17 cellular contexts compared by ENCODE assay signal in genomic region chr16:85152414-85153030, GRCh38. TPM values are rescaled to one million over a fixed set of nuclear protein-coding genes. Genes with fewer than 3 reads are reported as not detected.
DNase-seq lines count a peak whose midpoint lies in the region; ATAC-seq, FAIRE-seq and TF ChIP-seq lines count a peak whose summit lies in the region.
"Had no signal": no experiment of that assay in that cellular context is flagged by ENCODE, and none has a peak within 500 bp of the region (broad histone marks: within the 10 kb centered on the region; RNA-seq: fewer than 3 reads in every experiment).

No MANE protein-coding gene starts in this region.

- H3K9me3 Mint-ChIP-seq in endothelial cell (ENCODE audit: unreplicated experiment), result no peaks in the 10 kb centered on the region
- H3K9me3 Mint-ChIP-seq: activated T-cell treated with anti-CD3 and anti-CD28 coated beads, Interleukin-2, amount 50 U/mL, for 72 hours; memory B cell; type B pancreatic cell had no signal

- no peak overlapping the region for H3K27ac ChIP-seq in GM12878 (ENCODE audit: control insufficient read depth, insufficient read depth)
- peak overlapping the region; percentile 73 for H3K27ac ChIP-seq in muscle layer of colon (ENCODE audit: low read depth, low read length)
- H3K27ac ChIP-seq in uterus, result peak overlapping the region; percentile 72 to 74

- no peak overlapping the region for H3K27ac Mint-ChIP-seq in endothelial cell (ENCODE audit: unreplicated experiment)
- H3K27ac Mint-ChIP-seq: activated CD4-positive, alpha-beta T cell treated with anti-CD3 and anti-CD28 coated beads for 36 hours; activated T-cell treated with anti-CD3 and anti-CD28 coated beads, Interleukin-2, amount 50 U/mL, for 72 hours; memory B cell; type B pancreatic cell had no signal

- H3K27me3 Mint-ChIP-seq in endothelial cell (ENCODE audit: unreplicated experiment), result peaks cover 7% of the 10 kb centered on the region
- H3K27me3 Mint-ChIP-seq: activated CD4-positive, alpha-beta T cell treated with anti-CD3 and anti-CD28 coated beads for 36 hours had no signal

- DNase-seq in Right ventricle myocardium superior (no peak), Right ventricle myocardium inferior (ENCODE audit: missing footprints) (no peak), GM12878 (ENCODE audit: low read depth, low spot score) (no peak), uterus (no peak), NCI-H2107 (lab: John Stamatoyannopoulos, UW) (no peak), endothelial cell (ENCODE audit: low spot score) (no peak)
- DNase-seq: ACHN; activated CD4-positive, alpha-beta T cell treated with anti-CD3 and anti-CD28 coated beads for 36 hours; activated T-cell treated with anti-CD3 and anti-CD28 coated beads, Interleukin-2, amount 50 U/mL, for 72 hours; Karpas-422; NCI-H510A; retina had no signal

- in situ Hi-C loops in GM12878 (cut with MboI), result no loop called here

- H4K20me1 ChIP-seq in GM12878 (ENCODE audit: control insufficient read depth, insufficient read depth), result no peaks in the 10 kb centered on the region

- no peak for TF ChIP-seq RAD21 in GM12878 (IDR thresholded peaks at IDR 0.05; ENCODE audit: insufficient read depth, low read depth, low read length)

- ATAC-seq in Right ventricle myocardium superior (ENCODE audit: poor library complexity) (peak; percentile 42), Right ventricle myocardium inferior (no peak), GM12878 (peak; percentile 45), GM19455 (IDR thresholded peaks at IDR 0.05; ENCODE audit: unreplicated experiment) (no peak)
- ATAC-seq: activated CD4-positive, alpha-beta T cell treated with anti-CD3 and anti-CD28 coated beads for 36 hours had no signal

- CTCF ChIA-PET in GM12878 (lab: Yijun Ruan, JAX), result interaction anchor here (0.8 to 1.5 kb wide), 8 partner anchors 9 to 93 kb away, joined by 3 to 9 read pairs (median 4); no protein-coding TSS in a partner anchor

- TF ChIP-seq EP300 in GM12878 (IDR thresholded peaks at IDR 0.05; ENCODE audit: borderline replicate concordance in 1 of 2, control insufficient read depth in 1 of 2, low read depth in 2 of 2, low read length in 2 of 2), result no peak

- H3K79me2 ChIP-seq in GM12878 (ENCODE audit: control insufficient read depth, insufficient read depth, low read length), result no peaks in the 10 kb centered on the region

- H3K9me3 ChIP-seq in GM12878 (replicated peaks; ENCODE audit: control insufficient read depth, insufficient read depth, low read length), result no peaks in the 10 kb centered on the region
- H3K9me3 ChIP-seq in muscle layer of colon (ENCODE audit: low read length), result no peaks in the 10 kb centered on the region
- H3K9me3 ChIP-seq in uterus, result no peaks in the 10 kb centered on the region

- no TSS peak for BruUV-seq in GM12878 (replicated peaks; lab: Mats Ljungman, UMichigan)

- no peak overlapping the region for H3K4me3 Mint-ChIP-seq in endothelial cell (ENCODE audit: unreplicated experiment)
- H3K4me3 Mint-ChIP-seq: activated CD4-positive, alpha-beta T cell treated with anti-CD3 and anti-CD28 coated beads for 36 hours; activated T-cell treated with anti-CD3 and anti-CD28 coated beads, Interleukin-2, amount 50 U/mL, for 72 hours; memory B cell; type B pancreatic cell had no signal

- no peak overlapping the region for H2AFZ ChIP-seq in GM12878 (ENCODE audit: control insufficient read depth, low read depth, low read length)

- SMC1A ChIA-PET in GM12878 (lab: Charles Lee; ENCODE audit: uncharacterized antibody, unreplicated experiment), result interaction anchor here (0.6 to 1.5 kb wide), 8 partner anchors 13 to 84 kb away, joined by 3 to 8 read pairs (median 4); no protein-coding TSS in a partner anchor

- H3K4me3 ChIP-seq in GM12878, result no peak overlapping the region
- no peak overlapping the region for H3K4me3 ChIP-seq in muscle layer of colon (ENCODE audit: low read depth in 1 of 2, low read length in 2 of 2)
- H3K4me3 ChIP-seq in uterus, result no peak overlapping the region

- peaks cover 21% of the 10 kb centered on the region for H3K4me1 Mint-ChIP-seq in endothelial cell (ENCODE audit: unreplicated experiment)

- no peak for FAIRE-seq in GM12878 (lab: Jason Lieb, UNC)
- FAIRE-seq: GM12892 had no signal

- H3K27me3 ChIP-seq in GM12878 (replicated peaks in 1 of 2; ENCODE audit: control insufficient read depth in 2 of 2, insufficient read depth in 2 of 2, low read length in 1 of 2) (no peaks in the 10 kb centered on the region), muscle layer of colon (ENCODE audit: control insufficient read depth in 1 of 2, insufficient read depth in 2 of 2, low read length in 2 of 2) (no peaks in the 10 kb centered on the region), uterus (no peaks in the 10 kb centered on the region)

- H3K9ac ChIP-seq in GM12878 (ENCODE audit: control insufficient read depth, insufficient read depth, low read length) (no peak overlapping the region), muscle layer of colon (ENCODE audit: low read length) (no peak overlapping the region)

- TF ChIP-seq POLR2A in GM12878 (IDR thresholded peaks at IDR 0.05; ENCODE audit: low read depth, low read length) (no peak), uterus (IDR thresholded peaks at IDR 0.05) (no peak)

- intact Hi-C loops in Right ventricle myocardium superior (cut with DNase I), result no loop called here
- intact Hi-C loops in Right ventricle myocardium inferior (cut with DNase I), result no loop called here
- intact Hi-C loops in GM12878 (cut with micrococcal nuclease; ENCODE audit: unreplicated experiment), result loop anchor here (2.0 kb wide), 1 partner anchor 74 kb away; no protein-coding TSS in a partner anchor
- intact Hi-C loops in uterus (cut with DNase I; ENCODE audit: low total_unique reads), result no loop called here

- no peak for TF ChIP-seq CTCF in GM12878 (IDR thresholded peaks at IDR 0.05 in 2 of 3, conservative IDR thresholded peaks at IDR 0.05 in 1 of 3; ENCODE audit: control insufficient read depth in 2 of 3, extremely low read depth in 1 of 3, insufficient read depth in 1 of 3, low read depth in 3 of 3, low read length in 3 of 3)
- no peak for TF ChIP-seq CTCF in uterus (IDR thresholded peaks at IDR 0.05)
- no peak for TF ChIP-seq CTCF in endothelial cell (IDR thresholded peaks at IDR 0.05; ENCODE audit: unreplicated experiment)

- H3K36me3 ChIP-seq in GM12878 (ENCODE audit: control insufficient read depth in 2 of 2, insufficient read depth in 2 of 2, low read length in 1 of 2), result no peaks in the 10 kb centered on the region
- no peaks in the 10 kb centered on the region for H3K36me3 ChIP-seq in muscle layer of colon (ENCODE audit: insufficient read depth, low read length)
- no peaks in the 10 kb centered on the region for H3K36me3 ChIP-seq in uterus

- RAD21 ChIA-PET in GM12878 (lab: Charles Lee; ENCODE audit: unreplicated experiment), result interaction anchor here (1.6 to 2.6 kb wide), 3 partner anchors 12 to 75 kb away, joined by 5 to 16 read pairs (median 14); no protein-coding TSS in a partner anchor

- peaks cover 7% of the 10 kb centered on the region for H3K36me3 Mint-ChIP-seq in endothelial cell (ENCODE audit: low read depth, unreplicated experiment)
- H3K36me3 Mint-ChIP-seq: memory B cell, type B pancreatic cell had no signal

- POLR2A ChIA-PET in GM12878 (lab: Charles Lee), result interaction anchor here (0.6 to 1.8 kb wide), 4 partner anchors 11 to 74 kb away, joined by 3 to 9 read pairs (median 6); no protein-coding TSS in a partner anchor

- H3K4me1 ChIP-seq in GM12878 (ENCODE audit: control insufficient read depth, insufficient read depth, low read length), result 0 out of 2 replicates have a peak, but pooled peaks cover 2% of the 10 kb centered on the region
- peaks cover 35% of the 10 kb centered on the region for H3K4me1 ChIP-seq in muscle layer of colon (ENCODE audit: insufficient read depth, low read length)
- peaks cover 4 to 12% of the 10 kb centered on the region in 2 donors for H3K4me1 ChIP-seq in uterus

- WGBS in GM12878 (ENCODE audit: insufficient coverage, insufficient replicate concordance, low lambda C conversion rate, missing lambda C conversion rate), result 61% methylated on average over 12 of the region's 14 CpGs

- H3K4me2 ChIP-seq in GM12878 (ENCODE audit: control insufficient read depth, insufficient read depth), result no peak overlapping the region; the same call in 1 of the 2 replicates

TF ChIP-seq in GM12878, 131 proteins besides CTCF, POLR2A, EP300 and RAD21 (continues in another document):
- TF ChIP-seq TCF12 (IDR thresholded peaks at IDR 0.05; ENCODE audit: low read depth, low read length) (peak; percentile 82; the same call in 1 of the 2 replicates), LARP7 (IDR thresholded peaks at IDR 0.05) (peak; percentile 27; the same call in 1 of the 2 replicates), TCF3 (IDR thresholded peaks at IDR 0.05; ENCODE audit: borderline replicate concordance, insufficient read depth, low read depth, low read length) (0 out of 2 replicates have a peak, but pooled peaks have one; percentile 56)

RNA-seq across cellular contexts. Expression of gene CIBAR2, which starts 40.2 kb away (rescaled TPM):
- total RNA-seq in Right ventricle myocardium superior (not detected), Right ventricle myocardium inferior (not detected), GM12878 (2014; rRNA removed) (0.27 TPM in 1 of 2 replicates, not detected in the other), GM12878 (2014; rRNA removed; fragmentation: Illumina TruSeq; extraction: Trizol) (not detected in 2 replicates), GM12878 (2021) (not detected in 2 replicates), uterus (1 to 10 TPM in 1 of 4 donors, not detected in 3; 2.4 TPM), endothelial cell (ENCODE audit: unreplicated experiment) (not detected)
- total RNA-seq in GM12878 (2013; cell fraction: nucleolus; rRNA removed), result not detected in 2 replicates
- not detected for polyA plus RNA-seq in GM12878 (2011; ENCODE audit: low read depth)
- polyA plus RNA-seq in GM12878 (2011; rRNA removed) (not detected in 2 replicates), GM12878 (2014; fragmentation: Illumina TruSeq; extraction: Trizol) (0.16 TPM in 1 of 2 replicates, not detected in the other), GM12878 (2014; fragmentation: Nextera tagmentation; extraction: Ambion mirVana) (under 1 TPM; 0.05 to 0.07 TPM), GM12878 (2014; rRNA removed) (0.19 TPM in 1 of 2 replicates, not detected in the other), GM12878 (2016; fragmentation: Nextera tagmentation; extraction: Ambion mirVana) (not detected)
- polyA plus RNA-seq in GM12878 (2011; cell fraction: cytosol; rRNA removed), result not detected in 2 replicates
- 0.07 TPM in 1 of 2 replicates, not detected in the other for polyA plus RNA-seq in GM12878 (2011; cell fraction: nucleus; rRNA removed)
- polyA plus RNA-seq in GM12878 (2012), result 0.44 and 0.88 TPM in 2 replicates
- polyA minus RNA-seq in GM12878 (2011; rRNA and poly(A)+ RNA removed), result not detected in 2 replicates
- not detected in 2 replicates for polyA minus RNA-seq in GM12878 (2011; cell fraction: cytosol; rRNA and poly(A)+ RNA removed)
- not detected in 2 replicates for polyA minus RNA-seq in GM12878 (2011; cell fraction: nucleus; rRNA and poly(A)+ RNA removed)
- total RNA-seq: activated CD4-positive, alpha-beta T cell treated with anti-CD3 and anti-CD28 coated beads for 36 hours; activated T-cell treated with anti-CD3 and anti-CD28 coated beads, Interleukin-2, amount 50 U/mL, for 72 hours had no signal

Comparison
In these comparisons a context has a peak if more than half of its experiments do, and no peak if none do; other contexts are left out.
1. ATAC-seq: peak in Right ventricle myocardium superior (single experiment) and GM12878 (single experiment); none in Right ventricle myocardium inferior (single experiment) and GM19455 (single experiment).